ENCODE assay signal across 1 cellular context in genomic region chr17:82947051-82947991, GRCh38.
TF ChIP-seq lines count a peak whose summit lies in the region.

No MANE protein-coding gene starts in this region.

TF ChIP-seq in HepG2, 621 proteins besides CTCF, POLR2A, EP300 and RAD21 (continued from another document):
- no peak for TF ChIP-seq ZBTB40 (IDR thresholded peaks at IDR 0.05)
- no peak for TF ChIP-seq ZBTB40 (CRISPR knock-in tag; IDR thresholded peaks at IDR 0.05)
- TF ChIP-seq ZNF207 (IDR thresholded peaks at IDR 0.05; ENCODE audit: borderline replicate concordance), result no peak
- TF ChIP-seq ZNF367 (CRISPR knock-in tag; IDR thresholded peaks at IDR 0.05; ENCODE audit: borderline replicate concordance), result no peak
- TF ChIP-seq ZNF280B (CRISPR knock-in tag; IDR thresholded peaks at IDR 0.05; ENCODE audit: borderline replicate concordance), result no peak
- no peak for TF ChIP-seq GRHL1 (CRISPR knock-in tag; conservative IDR thresholded peaks at IDR 0.05)
- TF ChIP-seq HDAC1 (CRISPR knock-in tag; IDR thresholded peaks at IDR 0.05), result no peak
- TF ChIP-seq XBP1 (CRISPR knock-in tag; IDR thresholded peaks at IDR 0.05), result no peak
- TF ChIP-seq PHF20 (CRISPR knock-in tag; IDR thresholded peaks at IDR 0.05), result no peak
- no peak for TF ChIP-seq MEIS1 (CRISPR knock-in tag; IDR thresholded peaks at IDR 0.05; ENCODE audit: borderline replicate concordance)
- TF ChIP-seq PCBP1 (IDR thresholded peaks at IDR 0.05; ENCODE audit: borderline replicate concordance, low read depth, low read length), result no peak
- TF ChIP-seq MXD3 (CRISPR knock-in tag; IDR thresholded peaks at IDR 0.05), result no peak
- TF ChIP-seq IRF1 (CRISPR knock-in tag; IDR thresholded peaks at IDR 0.05; ENCODE audit: low read depth), result no peak
